In genomic region chr11:32430586-32431357, GRCh38 we compare ENCODE assay signal across 15 cellular contexts. TPM values are rescaled to one million over a fixed set of nuclear protein-coding genes. Genes with fewer than 3 reads are reported as not detected.
DNase-seq lines count a peak whose midpoint lies in the region; ATAC-seq, FAIRE-seq and TF ChIP-seq lines count a peak whose summit lies in the region.
"Had no signal": no experiment of that assay in that cellular context is flagged by ENCODE, and none has a peak within 500 bp of the region (broad histone marks: within the 10 kb centered on the region; RNA-seq: fewer than 3 reads in every experiment).

No MANE protein-coding gene starts in this region.

- H3K9me3 ChIP-seq in iPS DF 6.9 (ENCODE audit: control insufficient read depth, insufficient read depth, low read length) (no peaks in the 10 kb centered on the region), pancreas (no peaks in the 10 kb centered on the region)

- peak; percentile 23; the same call in 1 of the 2 replicates for TF ChIP-seq CTCF in GM12875 (IDR thresholded peaks at IDR 0.05; ENCODE audit: borderline replicate concordance, insufficient read depth, low read depth, low read length)
- peak; percentile 34; the same call in 1 of the 2 replicates for TF ChIP-seq CTCF in WTC11 (IDR thresholded peaks at IDR 0.05)
- no peak for TF ChIP-seq CTCF in pancreas (IDR thresholded peaks at IDR 0.05)

- H3K36me3 Mint-ChIP-seq in WTC11 = no peaks in the 10 kb centered on the region

- CTCF ChIA-PET in WTC11 (lab: Charles Lee) = interaction anchor here (0.7 to 2.0 kb wide), 10 partner anchors 8 to 186 kb away, joined by 3 to 11 read pairs (median 5); no protein-coding TSS in a partner anchor

- no peak overlapping the region for H3K27ac Mint-ChIP-seq in WTC11

- peaks cover 51% of the 10 kb centered on the region for H3K4me1 Mint-ChIP-seq in WTC11

- peaks cover 97% of the 10 kb centered on the region for H3K27me3 ChIP-seq in iPS DF 6.9 (ENCODE audit: control insufficient read depth, insufficient read depth, low read length)
- peaks cover 0 to 51% (median 4%) of the 10 kb centered on the region in 4 donors for H3K27me3 ChIP-seq in pancreas

- POLR2A ChIA-PET in WTC11 (lab: Charles Lee) = no interaction called here

- no peak overlapping the region for H3K27ac ChIP-seq in iPS DF 6.9 (ENCODE audit: low read length)
- no peak overlapping the region for H3K27ac ChIP-seq in pancreas
- H3K27ac ChIP-seq: dorsolateral prefrontal cortex had no signal

- H3K4me3 ChIP-seq in GM12875 (ENCODE audit: low read depth, low read length) (no peak overlapping the region), iPS DF 6.9 (ENCODE audit: low read length) (peak overlapping the region; percentile 22; the same call in 1 of the 2 replicates), pancreas (no peak overlapping the region)
- H3K4me3 ChIP-seq: dorsolateral prefrontal cortex had no signal

- intact Hi-C loops in pancreas (cut with DNase I) = loop anchor here in 1 of 3 donors (10.0 kb wide), 1 partner anchor 56 kb away; no protein-coding TSS in a partner anchor

- WGBS in iPS DF 6.9 (ENCODE audit: insufficient coverage, insufficient read length) = no CpG with 5 or more reads among the region's 59 CpGs
- WGBS in pancreas, 2 donors = 7 to 12% methylated on average over 58 to 59 of the region's 59 CpGs

- no peak for FAIRE-seq in pancreas (lab: Jason Lieb, UNC)

- H3K27me3 Mint-ChIP-seq in WTC11 (ENCODE audit: low read depth) = peaks cover 99% of the 10 kb centered on the region

- DNase-seq in WTC11 (ENCODE audit: low spot score) = peak; percentile 59
- DNase-seq in iPS DF 6.9 (ENCODE audit: low read depth, low spot score) = no peak
- DNase-seq in pancreas = no peak
- DNase-seq in middle frontal gyrus (ENCODE audit: extremely low spot score, low spot score) = no peak
- no peak for DNase-seq in NCI-H446 (lab: John Stamatoyannopoulos, UW)
- DNase-seq in activated naive CD4-positive, alpha-beta T cell treated with Interleukin-2 at 50 U/mL for 16 hours = no peak
- DNase-seq: activated CD4-positive, alpha-beta T cell treated with anti-CD3 and anti-CD28 coated beads for 4 hours; activated gamma-delta T cell treated with Interleukin-2 at 50 U/mL for 16 hours; dorsolateral prefrontal cortex; NCI-H1048; NCI-H524 treated with DMSO at 0.1 percent for 48 hours; stimulated activated CD4-positive, alpha-beta T cell treated with anti-CD3 and anti-CD28 coated beads, Interleukin-12 subunit alpha, Interleukin-12 subunit beta, amount 100 ng/mL, for 4 hours; stimulated activated CD8-positive, alpha-beta memory T cell treated with anti-CD3 and anti-CD28 coated beads, Interleukin-4, amount 100 ng/mL, for 48 hours had no signal

- H3K36me3 ChIP-seq in iPS DF 6.9 (ENCODE audit: control insufficient read depth, insufficient read depth, low read length) = no peaks in the 10 kb centered on the region; the same call in 1 of the 2 replicates
- no peaks in the 10 kb centered on the region for H3K36me3 ChIP-seq in pancreas

- no peaks in the 10 kb centered on the region for H3K9me3 Mint-ChIP-seq in WTC11

- peak overlapping the region; percentile 59 for H3K4me3 Mint-ChIP-seq in WTC11

- ATAC-seq in WTC11 (peak; percentile 9), pancreas (peak in 3 of 4 donors; percentile 13 to 44 (median 22))

- peaks cover 5% of the 10 kb centered on the region; the same call in 1 of the 2 replicates for H3K4me1 ChIP-seq in iPS DF 6.9 (ENCODE audit: control insufficient read depth, insufficient read depth, low read length)
- H3K4me1 ChIP-seq in pancreas = no peaks in the 10 kb centered on the region

TF ChIP-seq in WTC11, 78 proteins besides CTCF, POLR2A, EP300 and RAD21:
- TF ChIP-seq FOXP1 (CRISPR knock-in tag; IDR thresholded peaks at IDR 0.05; ENCODE audit: borderline replicate concordance) = 0 out of 2 replicates have a peak, but pooled peaks have one; percentile 26
- 0 out of 2 replicates have a peak, but pooled peaks have one; percentile 20 for TF ChIP-seq FOXP4 (CRISPR knock-in tag; IDR thresholded peaks at IDR 0.05)
- TF ChIP-seq KAT7 (CRISPR knock-in tag; IDR thresholded peaks at IDR 0.05; ENCODE audit: borderline replicate concordance) = no peak
- TF ChIP-seq OVOL2 (CRISPR knock-in tag; IDR thresholded peaks at IDR 0.05; ENCODE audit: borderline replicate concordance) = no peak
- TF ChIP-seq ETV6 (CRISPR knock-in tag; IDR thresholded peaks at IDR 0.05) = 0 out of 2 replicates have a peak, but pooled peaks have one; percentile 32

RNA-seq across cellular contexts. Expression of gene WT1, which starts 4.6 kb away (rescaled TPM):
- total RNA-seq in WTC11 (2021) (0.09 to 0.16 TPM in 2 of 3 replicates, not detected in the other), pancreas (1 to 10 TPM in 1 of 6 donors, under 1 TPM in 4, not detected in 1; 0.08 to 1.9 (median 0.57) TPM)
- polyA plus RNA-seq in pancreas = under 1 TPM; 0.09 to 0.53 TPM
- total RNA-seq: myocyte had no signal

Comparison
In these comparisons a context has a peak if more than half of its experiments do, and no peak if none do; other contexts are left out.
1. CTCF ChIP-seq: peak in GM12875 (single experiment) and WTC11 (single experiment); none in pancreas (0 of 4).